Comparison of ENCODE assay signal across 13 cellular contexts in genomic region chr15:99955181-99955525, GRCh38.
"Had no signal": no experiment of that assay in that cellular context is flagged by ENCODE, and none has a peak within 500 bp of the region (broad histone marks: within the 10 kb centered on the region; RNA-seq: fewer than 3 reads in every experiment).

No MANE protein-coding gene starts in this region.

- H3K27me3 ChIP-seq: body of pancreas had no signal

- H3K4me3 ChIP-seq: body of pancreas, SK-N-MC had no signal

- DNase-seq: activated CD4-positive, alpha-beta T cell treated with anti-CD3 and anti-CD28 coated beads for 48 hours; activated T-cell treated with anti-CD3 and anti-CD28 coated beads, Interleukin-2, amount 50 U/mL, for 4 hours; amniotic stem cell; hypothalamus; immature natural killer cell; occipital lobe; stimulated activated CD4-positive, alpha-beta T cell treated with anti-CD3 and anti-CD28 coated beads, Interleukin-15, amount 100 ng/mL, for 24 hours; stimulated activated CD4-positive, alpha-beta T cell treated with anti-CD3 and anti-CD28 coated beads, Interleukin-4, amount 100 ng/mL, for 4 hours; T-cell; trophoblast cell had no signal

- H3K4me1 ChIP-seq: body of pancreas had no signal

- H3K27ac ChIP-seq: body of pancreas, SK-N-MC had no signal

- ATAC-seq: activated naive CD4-positive, alpha-beta T cell treated with anti-CD3 and anti-CD28 coated beads, Interleukin-2, amount 50 U/mL, for 72 hours; activated T-cell treated with anti-CD3 and anti-CD28 coated beads, Interleukin-2, amount 50 U/mL, for 4 hours; body of pancreas; T-cell had no signal
